In genomic region chr14:22397338-22397737, GRCh38 we compare ENCODE assay signal across 15 cellular contexts.
DNase-seq lines count a peak whose midpoint lies in the region; ATAC-seq and TF ChIP-seq lines count a peak whose summit lies in the region.
"Had no signal": no experiment of that assay in that cellular context is flagged by ENCODE, and none has a peak within 500 bp of the region (broad histone marks: within the 10 kb centered on the region; RNA-seq: fewer than 3 reads in every experiment).

No MANE protein-coding gene starts in this region.

- no peak overlapping the region for H3K4me3 Mint-ChIP-seq in GM23338
- H3K4me3 Mint-ChIP-seq in stimulated activated naive B cell treated with anti-CD40 and anti-IgM and Interleukin-4, amounts not matched to agents 10 μg/mL and 1 μg/mL and 100 μg/mL, for 72 hours, result no peak overlapping the region
- no peak overlapping the region for H3K4me3 Mint-ChIP-seq in chondrocyte (ENCODE audit: unreplicated experiment)
- H3K4me3 Mint-ChIP-seq: CD8-positive, alpha-beta memory T cell; H9; IgD-negative memory B cell had no signal

- H3K36me3 ChIP-seq in GM23338 (ENCODE audit: insufficient read depth) (no peaks in the 10 kb centered on the region), OCI-LY3 (replicated peaks; ENCODE audit: low read depth, low read length) (no peaks in the 10 kb centered on the region)
- H3K36me3 ChIP-seq: BLaER1 had no signal

- H4K20me1 ChIP-seq in GM23338 (replicated peaks; ENCODE audit: insufficient read depth), result no peaks in the 10 kb centered on the region
- H4K20me1 ChIP-seq in OCI-LY3 (ENCODE audit: insufficient read depth, low read length), result no peaks in the 10 kb centered on the region
- H4K20me1 ChIP-seq: BLaER1 had no signal

- H3K9me3 ChIP-seq in OCI-LY3 (ENCODE audit: insufficient read depth, low read length), result no peaks in the 10 kb centered on the region
- H3K9me3 ChIP-seq: A549, BLaER1, Caco-2 had no signal

- H3K27me3 Mint-ChIP-seq in GM23338 (ENCODE audit: insufficient read depth, low read depth, poor library complexity) (no peaks in the 10 kb centered on the region), chondrocyte (ENCODE audit: low read depth) (no peaks in the 10 kb centered on the region)
- H3K27me3 Mint-ChIP-seq in stimulated activated naive B cell treated with anti-CD40 and anti-IgM and Interleukin-4, amounts not matched to agents 10 μg/mL and 1 μg/mL and 100 μg/mL, for 72 hours, result peaks cover 0 to 7% of the 10 kb centered on the region in 2 donors
- H3K27me3 Mint-ChIP-seq: CD8-positive, alpha-beta memory T cell had no signal

- H3K27ac Mint-ChIP-seq in GM23338, result no peak overlapping the region
- H3K27ac Mint-ChIP-seq in stimulated activated naive B cell treated with anti-CD40 and anti-IgM and Interleukin-4, amounts not matched to agents 10 μg/mL and 1 μg/mL and 100 μg/mL, for 72 hours, result no peak overlapping the region
- H3K27ac Mint-ChIP-seq in chondrocyte (ENCODE audit: unreplicated experiment), result no peak overlapping the region
- H3K27ac Mint-ChIP-seq: CD8-positive, alpha-beta memory T cell; H9; IgD-negative memory B cell had no signal

- H3K9me2 ChIP-seq in GM23338 (ENCODE audit: insufficient read depth), result no peaks in the 10 kb centered on the region

- H3K27ac ChIP-seq in GM23338 (ENCODE audit: low read depth), result no peak overlapping the region
- H3K27ac ChIP-seq in OCI-LY3 (ENCODE audit: low read length), result no peak overlapping the region
- H3K27ac ChIP-seq: A549, BLaER1, GM23248 had no signal

- H3F3A ChIP-seq in GM23338 (replicated peaks; ENCODE audit: low read depth), result no peaks in the 10 kb centered on the region

- H3K9ac ChIP-seq in OCI-LY3 (ENCODE audit: low read length), result no peak overlapping the region
- H3K9ac ChIP-seq: BLaER1, GM23248 had no signal

- TF ChIP-seq CTCF in GM23338 (conservative IDR thresholded peaks at IDR 0.05; ENCODE audit: low read depth in 2 of 2) (no peak), OCI-LY3 (IDR thresholded peaks at IDR 0.05; ENCODE audit: low read depth, low read length) (no peak), chondrocyte (IDR thresholded peaks at IDR 0.05) (no peak)

- no peaks in the 10 kb centered on the region for H3K27me3 ChIP-seq in GM23338 (ENCODE audit: insufficient read depth)
- peaks cover 13% of the 10 kb centered on the region; the same call in 1 of the 2 replicates for H3K27me3 ChIP-seq in OCI-LY3 (ENCODE audit: low read depth, low read length)
- H3K27me3 ChIP-seq: BLaER1 had no signal

- H2AFZ ChIP-seq in GM23338 (0 out of 2 replicates have a peak overlapping the region, but pooled peaks have one; percentile 10), OCI-LY3 (ENCODE audit: low read depth, low read length) (no peak overlapping the region)
- H2AFZ ChIP-seq: GM23248 had no signal

- no peaks in the 10 kb centered on the region for H3K79me2 ChIP-seq in GM23338 (replicated peaks; ENCODE audit: insufficient read depth)
- H3K79me2 ChIP-seq in OCI-LY3 (ENCODE audit: low read length), result no peaks in the 10 kb centered on the region

- no peak overlapping the region for H3K4me3 ChIP-seq in GM23338
- no peak overlapping the region for H3K4me3 ChIP-seq in OCI-LY3 (ENCODE audit: low read length)
- H3K4me3 ChIP-seq: A549, BLaER1, GM12878, GM23248 had no signal

- H3K4me1 Mint-ChIP-seq in GM23338 (no peaks in the 10 kb centered on the region; the same call in 2 of the 3 replicates), chondrocyte (ENCODE audit: low read depth) (peaks cover 48% of the 10 kb centered on the region)
- peaks cover 27 to 45% of the 10 kb centered on the region in 2 donors for H3K4me1 Mint-ChIP-seq in stimulated activated naive B cell treated with anti-CD40 and anti-IgM and Interleukin-4, amounts not matched to agents 10 μg/mL and 1 μg/mL and 100 μg/mL, for 72 hours
- H3K4me1 Mint-ChIP-seq: CD8-positive, alpha-beta memory T cell; H9 had no signal

- ATAC-seq in GM23338, result no peak
- ATAC-seq in stimulated activated naive B cell treated with anti-CD40 and anti-IgM and Interleukin-4, amounts not matched to agents 10 μg/mL and 1 μg/mL and 100 μg/mL, for 72 hours (replicated peaks), result peak; percentile 48 to 58
- ATAC-seq in GM19023 (IDR thresholded peaks at IDR 0.05; ENCODE audit: unreplicated experiment), result no peak
- ATAC-seq in HG03175 (IDR thresholded peaks at IDR 0.05; ENCODE audit: unreplicated experiment), result no peak
- ATAC-seq: A549, GM12878 had no signal

- H3K9me3 Mint-ChIP-seq in GM23338 (no peaks in the 10 kb centered on the region), chondrocyte (ENCODE audit: low read depth) (no peaks in the 10 kb centered on the region)
- H3K9me3 Mint-ChIP-seq in stimulated activated naive B cell treated with anti-CD40 and anti-IgM and Interleukin-4, amounts not matched to agents 10 μg/mL and 1 μg/mL and 100 μg/mL, for 72 hours, result peaks cover 0 to 1% of the 10 kb centered on the region in 2 donors
- H3K9me3 Mint-ChIP-seq: CD8-positive, alpha-beta memory T cell; H9; IgD-negative memory B cell had no signal

- H3K36me3 Mint-ChIP-seq in GM23338 (ENCODE audit: low read depth) (no peaks in the 10 kb centered on the region), chondrocyte (ENCODE audit: low read depth) (no peaks in the 10 kb centered on the region)
- H3K36me3 Mint-ChIP-seq in stimulated activated naive B cell treated with anti-CD40 and anti-IgM and Interleukin-4, amounts not matched to agents 10 μg/mL and 1 μg/mL and 100 μg/mL, for 72 hours, result peaks cover 0 to 4% of the 10 kb centered on the region in 2 donors
- H3K36me3 Mint-ChIP-seq: CD8-positive, alpha-beta memory T cell had no signal

- H3K4me2 ChIP-seq in GM23338, result no peak overlapping the region
- 0 out of 2 replicates have a peak overlapping the region, but pooled peaks have one; percentile 6 for H3K4me2 ChIP-seq in OCI-LY3 (ENCODE audit: low read length)
- H3K4me2 ChIP-seq: A549, BLaER1 had no signal

- DNase-seq in GM23338 (ENCODE audit: low spot score), result no peak
- peak; percentile 5 for DNase-seq in ecto neural progenitor cell (ENCODE audit: low spot score)
- DNase-seq in stimulated activated naive B cell treated with anti-CD40 and anti-IgM and Interleukin-4, amounts not matched to agents 10 μg/mL and 1 μg/mL and 100 μg/mL, for 72 hours, result no peak
- no peak for DNase-seq in chondrocyte (ENCODE audit: low spot score)
- DNase-seq: Caco-2; CD8-positive, alpha-beta memory T cell; GM23248; H9 had no signal

- no peaks in the 10 kb centered on the region for H3K4me1 ChIP-seq in GM23338 (ENCODE audit: insufficient read depth)
- H3K4me1 ChIP-seq in OCI-LY3 (ENCODE audit: low read length), result peaks cover 14% of the 10 kb centered on the region
- H3K4me1 ChIP-seq: A549, Caco-2 had no signal

TF ChIP-seq in GM23338, 12 proteins besides CTCF, POLR2A, EP300 and RAD21:
- TF ChIP-seq ZNF331 (CRISPR knock-in tag; IDR thresholded peaks at IDR 0.05; ENCODE audit: low read depth) (no peak), POLR2AphosphoS5 (IDR thresholded peaks at IDR 0.05; ENCODE audit: low read depth) (no peak), REST (IDR thresholded peaks at IDR 0.05; ENCODE audit: unreplicated experiment) (no peak), NANOG (IDR thresholded peaks at IDR 0.05; ENCODE audit: borderline replicate concordance) (no peak), EZH2 (IDR thresholded peaks at IDR 0.05; ENCODE audit: low read depth, unreplicated experiment) (no peak)

Comparison
In these comparisons a context has a peak if more than half of its experiments do, and no peak if none do; other contexts are left out.
1. ATAC-seq: peak in stimulated activated naive B cell treated with anti-CD40 and anti-IgM and Interleukin-4, amounts not matched to agents 10 μg/mL and 1 μg/mL and 100 μg/mL, for 72 hours (2 of 2); none in GM23338 (single experiment), GM19023 (single experiment) and HG03175 (single experiment).